ENCODE assay signal across 18 cellular contexts in the genomic region with DNA sequence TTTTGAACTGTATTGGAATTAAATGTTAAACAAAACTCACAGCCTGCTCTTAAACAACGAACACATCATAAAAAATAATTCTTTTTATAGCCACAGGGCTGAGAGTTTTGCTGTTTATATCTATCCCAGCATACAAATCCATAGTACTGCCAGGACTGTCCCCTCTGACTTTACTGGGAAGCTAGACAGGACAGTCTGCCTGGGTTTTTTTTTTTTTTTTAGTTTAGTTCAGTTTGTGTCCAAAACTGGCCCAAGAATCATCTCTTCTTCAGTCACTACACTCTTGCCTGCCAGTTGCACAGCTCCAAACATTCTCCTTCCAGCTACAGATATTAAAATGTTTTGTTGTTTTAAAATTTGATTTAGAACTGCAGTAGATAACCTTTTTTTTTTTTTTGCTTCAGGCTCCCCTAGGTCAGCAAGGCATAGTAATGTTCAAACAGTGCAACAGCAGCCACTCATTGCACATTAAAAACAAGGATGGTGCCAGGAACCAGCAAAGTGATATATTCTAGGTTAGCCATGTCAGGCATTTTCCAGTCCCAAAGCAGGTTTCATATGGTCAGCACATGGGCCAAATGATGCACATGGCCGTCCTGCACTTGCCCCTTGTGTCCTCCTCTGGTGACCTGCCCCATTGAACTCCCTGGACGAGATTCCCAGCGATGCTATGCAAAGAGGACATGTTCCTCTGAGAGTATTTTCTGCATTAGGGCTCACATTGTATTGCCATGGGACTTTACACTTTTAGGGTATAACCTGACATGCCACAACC.
"Had no signal": no experiment of that assay in that cellular context is flagged by ENCODE, and none has a peak within 500 bp of the region (broad histone marks: within the 10 kb centered on the region; RNA-seq: fewer than 3 reads in every experiment).

No MANE protein-coding gene starts in this region.

- H3K9ac ChIP-seq: neural progenitor cell had no signal

- H2AFZ ChIP-seq: neural progenitor cell had no signal

- H3K27me3 Mint-ChIP-seq: activated B cell treated with CpG ODN at 0.5 μM for 24 hours; activated CD4-positive, alpha-beta T cell treated with anti-CD3 and anti-CD28 coated beads for 36 hours; activated naive CD8-positive, alpha-beta T cell treated with anti-CD3 and anti-CD28 coated beads for 36 hours; memory B cell; naive B cell; type B pancreatic cell had no signal

- H3K27me3 ChIP-seq: foreskin keratinocyte, neural progenitor cell had no signal

- H3K36me3 ChIP-seq: neural progenitor cell, thoracic aorta had no signal

- H3K36me3 Mint-ChIP-seq: activated naive CD8-positive, alpha-beta T cell treated with anti-CD3 and anti-CD28 coated beads for 36 hours; neural progenitor cell had no signal

- H3K4me3 ChIP-seq: neural progenitor cell, thoracic aorta had no signal

- H3K4me1 ChIP-seq: foreskin keratinocyte, neural progenitor cell had no signal

- H3K4me3 Mint-ChIP-seq: activated B cell treated with CpG ODN at 0.5 μM for 24 hours; activated CD4-positive, alpha-beta T cell treated with anti-CD3 and anti-CD28 coated beads for 36 hours; activated naive CD8-positive, alpha-beta T cell treated with anti-CD3 and anti-CD28 coated beads for 36 hours; activated T-cell treated with anti-CD3 and anti-CD28 coated beads, Interleukin-2, amount 50 U/mL, for 4 hours; memory B cell; naive B cell; neural progenitor cell; type B pancreatic cell had no signal

- H3K4me2 ChIP-seq: neural progenitor cell had no signal

- H3K27ac Mint-ChIP-seq: activated B cell treated with CpG ODN at 0.5 μM for 24 hours; activated CD4-positive, alpha-beta T cell treated with anti-CD3 and anti-CD28 coated beads for 36 hours; activated naive CD8-positive, alpha-beta T cell treated with anti-CD3 and anti-CD28 coated beads for 36 hours; activated T-helper 2 cell treated with anti-CD3 and anti-CD28 coated beads, Interferon-gamma antibody, Interleukin-2, Interleukin-4, amounts not matched to agents 10 μg/mL and 5 μg/mL and 100 μg/mL, durations not matched to agents 14 hours and 24 hours and 36 hours; memory B cell; naive B cell; neural progenitor cell; type B pancreatic cell had no signal

- H3K4me1 Mint-ChIP-seq: activated B cell treated with CpG ODN at 0.5 μM for 24 hours; activated CD4-positive, alpha-beta T cell treated with anti-CD3 and anti-CD28 coated beads for 36 hours; activated naive CD8-positive, alpha-beta T cell treated with anti-CD3 and anti-CD28 coated beads for 36 hours; memory B cell had no signal

- H3K9me3 ChIP-seq: thoracic aorta had no signal

- H3K27ac ChIP-seq: foreskin keratinocyte, neural progenitor cell, thoracic aorta had no signal

- DNase-seq: activated B cell treated with CpG ODN at 0.5 μM for 24 hours; activated CD4-positive, alpha-beta T cell treated with anti-CD3 and anti-CD28 coated beads for 36 hours; activated CD4-positive, alpha-beta T cell treated with anti-CD3 and anti-CD28 coated beads, Interleukin-2, amount 50 U/mL, for 48 hours; activated CD8-positive, alpha-beta memory T cell treated with anti-CD3 and anti-CD28 coated beads, Interleukin-2, amount 50 U/mL, for 48 hours; activated naive CD4-positive, alpha-beta T cell treated with Interleukin-2 at 50 U/mL for 16 hours; activated naive CD8-positive, alpha-beta T cell treated with anti-CD3 and anti-CD28 coated beads for 36 hours; activated T-cell treated with anti-CD3 and anti-CD28 coated beads, Interleukin-2, amount 50 U/mL, for 4 hours; amniotic stem cell; foreskin keratinocyte; naive B cell; stimulated activated CD4-positive, alpha-beta T cell treated with anti-CD3 and anti-CD28 coated beads, Interleukin-4, amount 100 ng/mL, for 1 hour; stimulated activated naive CD4-positive, alpha-beta T cell; T1000 had no signal

- ATAC-seq: activated CD4-positive, alpha-beta T cell treated with anti-CD3 and anti-CD28 coated beads for 36 hours; activated T-cell treated with anti-CD3 and anti-CD28 coated beads, Interleukin-2, amount 50 U/mL, for 4 hours; foreskin keratinocyte had no signal

- H3K9me3 Mint-ChIP-seq: activated B cell treated with CpG ODN at 0.5 μM for 24 hours; activated naive CD8-positive, alpha-beta T cell treated with anti-CD3 and anti-CD28 coated beads for 36 hours; activated T-cell treated with anti-CD3 and anti-CD28 coated beads, Interleukin-2, amount 50 U/mL, for 4 hours; activated T-helper 2 cell treated with anti-CD3 and anti-CD28 coated beads, Interferon-gamma antibody, Interleukin-2, Interleukin-4, amounts not matched to agents 10 μg/mL and 5 μg/mL and 100 μg/mL, durations not matched to agents 14 hours and 24 hours and 36 hours; memory B cell; naive B cell; neural progenitor cell; type B pancreatic cell had no signal
